ENCODE assay signal across 13 cellular contexts in genomic region chr1:59484090-59484489, GRCh38.
DNase-seq lines count a peak whose midpoint lies in the region; ATAC-seq, FAIRE-seq and TF ChIP-seq lines count a peak whose summit lies in the region.
"Had no signal": no experiment of that assay in that cellular context is flagged by ENCODE, and none has a peak within 500 bp of the region (broad histone marks: within the 10 kb centered on the region; RNA-seq: fewer than 3 reads in every experiment).

No MANE protein-coding gene starts in this region.

- H3K4me1 Mint-ChIP-seq in H9, result peaks cover 2 to 3% of the 10 kb centered on the region in 2 experiments; a peak in 2 of 4 replicates

- H4K5ac ChIP-seq in H9 (ENCODE audit: insufficient read length, low read depth, low read length), result no peak overlapping the region

- H3K4me1 ChIP-seq in body of pancreas (peaks cover 4% of the 10 kb centered on the region), mesenchymal stem cell (ENCODE audit: control insufficient read depth, insufficient read depth, low read depth, low read length) (peaks cover 1% of the 10 kb centered on the region), H9 (ENCODE audit: insufficient read depth, low read length) (no peaks in the 10 kb centered on the region)

- H2AFZ ChIP-seq in mesenchymal stem cell (ENCODE audit: low read depth, low read length) (no peak overlapping the region), H9 (ENCODE audit: low read length) (no peak overlapping the region)

- FAIRE-seq in HTR-8/SVneo (lab: Jason Lieb, UNC), result no peak

- no peak overlapping the region for H3K4me3 ChIP-seq in AG09309 (ENCODE audit: control insufficient read depth, low read depth, low read length)
- no peak overlapping the region for H3K4me3 ChIP-seq in body of pancreas
- H3K4me3 ChIP-seq in mesenchymal stem cell (ENCODE audit: insufficient read depth in 1 of 2, low read depth in 1 of 2, low read length in 2 of 2), result no peak overlapping the region

- H2BK15ac ChIP-seq in mesenchymal stem cell (ENCODE audit: low read depth, poor library complexity, severe bottlenecking) (no peak overlapping the region), H9 (ENCODE audit: low read depth, low read length) (no peak overlapping the region)

- ATAC-seq in body of pancreas (peak; percentile 47), HG03354 (IDR thresholded peaks at IDR 0.05; ENCODE audit: poor library complexity, severe bottlenecking, unreplicated experiment) (no peak), GM19035 (IDR thresholded peaks at IDR 0.05; ENCODE audit: unreplicated experiment) (no peak)
- ATAC-seq: T-cell had no signal

- H2BK5ac ChIP-seq in mesenchymal stem cell (ENCODE audit: low read depth, low read length, poor library complexity, severe bottlenecking) (no peak overlapping the region), H9 (ENCODE audit: insufficient read length, low read length) (no peak overlapping the region)

- no peak for TF ChIP-seq POLR2A in body of pancreas (IDR thresholded peaks at IDR 0.05)

- H4K20me1 ChIP-seq in H9 (ENCODE audit: control insufficient read depth, insufficient read depth, insufficient read length), result no peaks in the 10 kb centered on the region

- no peaks in the 10 kb centered on the region for H3K9me3 Mint-ChIP-seq in H9
- H3K9me3 Mint-ChIP-seq: T-cell had no signal

- no peak overlapping the region for H3K27ac ChIP-seq in body of pancreas
- peak overlapping the region; percentile 73 for H3K27ac ChIP-seq in mesenchymal stem cell (ENCODE audit: low read length, poor library complexity, severe bottlenecking)
- H3K27ac ChIP-seq in H9 (ENCODE audit: insufficient read length, low read depth, low read length), result no peak overlapping the region

- no peak overlapping the region for H3K4me3 Mint-ChIP-seq in H9
- H3K4me3 Mint-ChIP-seq: T-cell had no signal

- no peak overlapping the region for H3T11ph ChIP-seq in H9 (ENCODE audit: low read length)

- H2BK12ac ChIP-seq in mesenchymal stem cell (ENCODE audit: low read length in 2 of 2) (no peak overlapping the region), H9 (ENCODE audit: insufficient read length, low read depth, low read length) (no peak overlapping the region)

- H3K9ac ChIP-seq in mesenchymal stem cell (ENCODE audit: low read length) (peak overlapping the region; percentile 28), H9 (ENCODE audit: extremely low read depth, insufficient read length, low read length) (no peak overlapping the region)

- H2AK5ac ChIP-seq in mesenchymal stem cell (ENCODE audit: low read length, severe bottlenecking) (no peak overlapping the region), H9 (ENCODE audit: insufficient read length, low read length) (no peak overlapping the region)

- no peak overlapping the region for H3K23ac ChIP-seq in mesenchymal stem cell (ENCODE audit: low read length in 2 of 2)
- no peak overlapping the region for H3K23ac ChIP-seq in H9 (ENCODE audit: insufficient read length, low read depth, low read length)

- H3K27me3 ChIP-seq in body of pancreas, result no peaks in the 10 kb centered on the region
- H3K27me3 ChIP-seq in mesenchymal stem cell (ENCODE audit: control insufficient read depth in 1 of 2, insufficient read depth in 1 of 2, low read length in 2 of 2), result no peaks in the 10 kb centered on the region
- H3K27me3 ChIP-seq in H9 (ENCODE audit: insufficient read depth, low read length), result no peaks in the 10 kb centered on the region

- 67 to 75% methylated on average over 1 of the region's 1 CpG for WGBS in body of pancreas, 2 donors
- WGBS in mesenchymal stem cell, result 0% methylated on average over 1 of the region's 1 CpG
- WGBS in H9 (ENCODE audit: extremely low coverage, insufficient read length, low lambda C conversion rate), result no CpG with 5 or more reads among the region's 1 CpG

- no peaks in the 10 kb centered on the region for H3K79me2 ChIP-seq in H9 (ENCODE audit: insufficient read depth, low read length)

- DNase-seq in AG09309 (ENCODE audit: low read depth), result peak; percentile 78
- DNase-seq in HTR-8/SVneo (ENCODE audit: insufficient read length, low spot score), result peak; percentile 32
- DNase-seq in body of pancreas, result no peak
- peak; percentile 86 for DNase-seq in mesenchymal stem cell
- no peak for DNase-seq in GM19238 (ENCODE audit: insufficient read length, low spot score)
- DNase-seq in H9, result no peak
- DNase-seq: activated T-cell treated with anti-CD3 and anti-CD28 coated beads for 4 hours, cortex of kidney, DMS153, NCI-H1436 treated with DMSO at 0.1 percent for 48 hours, T-cell had no signal

- H3K14ac ChIP-seq in mesenchymal stem cell (ENCODE audit: low read length in 2 of 2) (no peak overlapping the region), H9 (ENCODE audit: insufficient read depth, low read length) (no peak overlapping the region)

- no peak overlapping the region for H3K56ac ChIP-seq in H9 (ENCODE audit: insufficient read length, low read depth, low read length)

- no peaks in the 10 kb centered on the region for H3K27me3 Mint-ChIP-seq in H9 (ENCODE audit: low read depth)
- H3K27me3 Mint-ChIP-seq: T-cell had no signal

- H3K27ac Mint-ChIP-seq in H9, result no peak overlapping the region
- H3K27ac Mint-ChIP-seq: T-cell had no signal

- no peaks in the 10 kb centered on the region for H3K23me2 ChIP-seq in H9 (ENCODE audit: insufficient read length, low read depth, low read length, poor library complexity, severe bottlenecking)

- H2BK120ac ChIP-seq in mesenchymal stem cell (ENCODE audit: low read depth, low read length) (no peak overlapping the region), H9 (ENCODE audit: low read depth, low read length, poor library complexity, severe bottlenecking) (no peak overlapping the region)

- H3K9me3 ChIP-seq in body of pancreas (no peaks in the 10 kb centered on the region), mesenchymal stem cell (ENCODE audit: control insufficient read depth, low read length) (no peaks in the 10 kb centered on the region), H9 (ENCODE audit: control insufficient read depth, low read depth, low read length) (no peaks in the 10 kb centered on the region)

- H3K36me3 ChIP-seq in body of pancreas (replicated peaks in 1 of 2; ENCODE audit: insufficient read depth in 1 of 2, low read depth in 2 of 2) (no peaks in the 10 kb centered on the region), mesenchymal stem cell (ENCODE audit: control insufficient read depth in 1 of 2, insufficient read depth in 2 of 2, low read depth in 1 of 2, low read length in 2 of 2) (no peaks in the 10 kb centered on the region)

- no peak overlapping the region for H3K18ac ChIP-seq in mesenchymal stem cell (ENCODE audit: low read depth in 1 of 2, low read length in 2 of 2)
- H3K18ac ChIP-seq in H9 (ENCODE audit: insufficient read length, low read depth, low read length), result no peak overlapping the region

- intact Hi-C loops in body of pancreas (cut with DNase I), result no loop called here

- H3K4ac ChIP-seq in mesenchymal stem cell (ENCODE audit: low read depth in 1 of 2, low read length in 2 of 2) (no peak overlapping the region), H9 (ENCODE audit: low read depth, low read length) (no peak overlapping the region)

- no peak overlapping the region for H4K91ac ChIP-seq in mesenchymal stem cell (ENCODE audit: low read length)
- no peak overlapping the region for H4K91ac ChIP-seq in H9 (ENCODE audit: insufficient read length, low read depth, low read length)

- no peaks in the 10 kb centered on the region for H3K36me3 Mint-ChIP-seq in H9 (ENCODE audit: insufficient read depth in 1 of 3, low read depth in 3 of 3)
- H3K36me3 Mint-ChIP-seq: T-cell had no signal

- H3K79me1 ChIP-seq in mesenchymal stem cell (replicated peaks; ENCODE audit: low read length, poor library complexity, severe bottlenecking) (peaks cover 2% of the 10 kb centered on the region), H9 (ENCODE audit: insufficient read depth, low read depth, low read length, poor library complexity, severe bottlenecking) (no peaks in the 10 kb centered on the region)

- TF ChIP-seq CTCF in AG09309 (IDR thresholded peaks at IDR 0.05; ENCODE audit: control insufficient read depth, insufficient read depth, low read depth, low read length, missing control alignments) (no peak), body of pancreas (IDR thresholded peaks at IDR 0.05) (no peak), H9 (conservative IDR thresholded peaks at IDR 0.05) (no peak)

- no peak overlapping the region for H2BK20ac ChIP-seq in H9 (ENCODE audit: low read depth, low read length, poor library complexity, severe bottlenecking)

- H3K4me2 ChIP-seq in mesenchymal stem cell (ENCODE audit: low read length, poor library complexity, severe bottlenecking), result no peak overlapping the region
- no peak overlapping the region for H3K4me2 ChIP-seq in H9 (ENCODE audit: insufficient read depth, insufficient read length, low read length)

- no peak overlapping the region for H4K8ac ChIP-seq in mesenchymal stem cell (ENCODE audit: low read length)
- no peak overlapping the region for H4K8ac ChIP-seq in H9 (replicated peaks; ENCODE audit: insufficient read length, low read depth, low read length)

Comparison
In these comparisons a context has a peak if more than half of its experiments do, and no peak if none do; other contexts are left out.
1. DNase-seq: peak in AG09309 (single experiment), HTR-8/SVneo (single experiment) and mesenchymal stem cell (single experiment); none in body of pancreas (0 of 4), GM19238 (single experiment) and H9 (single experiment).